Comparison of ENCODE assay signal across 9 cellular contexts in genomic region chr19:58555369-58555885, GRCh38. TPM values are rescaled to one million over a fixed set of nuclear protein-coding genes. Genes with fewer than 3 reads are reported as not detected.
DNase-seq lines count a peak whose midpoint lies in the region; ATAC-seq, FAIRE-seq and TF ChIP-seq lines count a peak whose summit lies in the region.
"Had no signal": no experiment of that assay in that cellular context is flagged by ENCODE, and none has a peak within 500 bp of the region (broad histone marks: within the 10 kb centered on the region; RNA-seq: fewer than 3 reads in every experiment).

No MANE protein-coding gene starts in this region.

- H3K27ac ChIP-seq in A549 (peak overlapping the region; percentile 88 to 93), KMS-11 (peak overlapping the region; percentile 61), muscle layer of colon (ENCODE audit: low read depth, low read length) (peak overlapping the region; percentile 87)

- peak overlapping the region; percentile 98 for H3K27ac Mint-ChIP-seq in chondrocyte (ENCODE audit: unreplicated experiment)

- no peaks in the 10 kb centered on the region for H3K27me3 ChIP-seq in KMS-11 (ENCODE audit: insufficient read depth, low read depth)
- H3K27me3 ChIP-seq in muscle layer of colon (ENCODE audit: control insufficient read depth in 1 of 2, insufficient read depth in 2 of 2, low read length in 2 of 2) = no peaks in the 10 kb centered on the region

- peak in 1 of 2 experiments; percentile 0; a peak in 1 of 6 replicates for ATAC-seq in A549

- no peak for FAIRE-seq in A549 (lab: Jason Lieb, UNC)

- peaks cover 27% of the 10 kb centered on the region for H3K36me3 Mint-ChIP-seq in chondrocyte (ENCODE audit: low read depth)

- TF ChIP-seq POLR2A in A549 (IDR thresholded peaks at IDR 0.05; ENCODE audit: low read length) = no peak

- TF ChIP-seq EP300 in A549 (IDR thresholded peaks at IDR 0.05) = no peak

- H3K36me3 ChIP-seq in KMS-11 (ENCODE audit: insufficient read depth) (peaks cover 10% of the 10 kb centered on the region; the same call in 1 of the 2 replicates), muscle layer of colon (ENCODE audit: insufficient read depth, low read length) (peaks cover 43% of the 10 kb centered on the region)

- CTCF ChIA-PET in A549 (lab: Yijun Ruan, JAX) = interaction anchor here (0.8 to 13.8 kb wide), 4 partner anchors 11 to 43 kb away, joined by 3 to 222 read pairs (median 5); partner anchors contain the start of genes TRIM28 and ZBTB45

- H3K4me1 ChIP-seq in A549 (peaks cover 37% of the 10 kb centered on the region), KMS-11 (ENCODE audit: low read depth, poor library complexity, severe bottlenecking) (peaks cover 43% of the 10 kb centered on the region), muscle layer of colon (ENCODE audit: insufficient read depth, low read length) (peaks cover 42% of the 10 kb centered on the region)

- no peaks in the 10 kb centered on the region for H3K9me3 Mint-ChIP-seq in chondrocyte (ENCODE audit: low read depth)

- no peaks in the 10 kb centered on the region for H3K9me3 ChIP-seq in A549
- H3K9me3 ChIP-seq in muscle layer of colon (ENCODE audit: low read length) = no peaks in the 10 kb centered on the region

- TF ChIP-seq RAD21 in A549 (conservative IDR thresholded peaks at IDR 0.05 in 1 of 2, IDR thresholded peaks at IDR 0.05 in 1 of 2) = no peak

- TF ChIP-seq CTCF in A549 (IDR thresholded peaks at IDR 0.05) (no peak), KMS-11 (conservative IDR thresholded peaks at IDR 0.05; ENCODE audit: low read depth, low read length) (no peak), chondrocyte (IDR thresholded peaks at IDR 0.05) (no peak)

- H4K20me1 ChIP-seq in KMS-11 (ENCODE audit: insufficient read depth) = no peaks in the 10 kb centered on the region; the same call in 1 of the 2 replicates

- H3K9ac ChIP-seq in KMS-11 = peak overlapping the region; percentile 57; the same call in 1 of the 2 replicates
- peak overlapping the region; percentile 37 for H3K9ac ChIP-seq in muscle layer of colon (ENCODE audit: low read length)

- whole genome bisulfite sequencing in A549 (ENCODE audit: missing lambda C conversion rate) = 46% methylated on average over 4 of the region's 4 CpGs

- peak overlapping the region; percentile 92 for H3K4me3 Mint-ChIP-seq in chondrocyte (ENCODE audit: unreplicated experiment)

- H3K4me1 Mint-ChIP-seq in chondrocyte (ENCODE audit: low read depth) = peaks cover 51% of the 10 kb centered on the region

- no peak overlapping the region; the same call in 1 of the 2 replicates for H2AFZ ChIP-seq in KMS-11 (ENCODE audit: low read depth)

- H3K4me3 ChIP-seq in A549 = peak overlapping the region; percentile 67
- H3K4me3 ChIP-seq in KMS-11 (IDR thresholded peaks at IDR 0.05; ENCODE audit: insufficient read depth, low read depth, low read length) = no peak overlapping the region
- H3K4me3 ChIP-seq in muscle layer of colon (ENCODE audit: low read depth in 1 of 2, low read length in 2 of 2) = peak overlapping the region; percentile 55 to 97

- no peak for DNase-seq in A549 (ENCODE audit: low read depth in 1 of 2, low spot score in 1 of 2)
- DNase-seq in chondrocyte (ENCODE audit: low spot score) = no peak
- no peak for DNase-seq in globus pallidus (ENCODE audit: low spot score)
- DNase-seq in NCI-H345 (lab: John Stamatoyannopoulos, UW) = no peak
- no peak for DNase-seq in SW 1271 (lab: John Stamatoyannopoulos, UW)
- no peak for DNase-seq in NCI-H2081 (lab: John Stamatoyannopoulos, UW)
- DNase-seq: NCI-H1105 treated with DMSO at 0.1 percent for 48 hours had no signal

- peaks cover 29% of the 10 kb centered on the region for H3K79me2 ChIP-seq in KMS-11 (ENCODE audit: insufficient read depth, low read depth)

- POLR2A ChIA-PET in A549 (lab: Yijun Ruan, JAX) = interaction anchor here (1.1 to 6.8 kb wide), 7 partner anchors 9 to 42 kb away, joined by 3 to 103 read pairs (median 7); partner anchors contain the start of genes MZF1, TRIM28 and ZBTB45

- no peaks in the 10 kb centered on the region for H3K27me3 Mint-ChIP-seq in chondrocyte (ENCODE audit: low read depth)

- H3K4me2 ChIP-seq in A549 (peak overlapping the region; percentile 91), KMS-11 (peak overlapping the region; percentile 64)

TF ChIP-seq in A549, 52 proteins besides CTCF, POLR2A, EP300 and RAD21:
- no peak for TF ChIP-seq FOSB (CRISPR knock-in tag; IDR thresholded peaks at IDR 0.05)
- TF ChIP-seq CEBPB (IDR thresholded peaks at IDR 0.05) = no peak
- no peak for TF ChIP-seq BCL3 (IDR thresholded peaks at IDR 0.05)
- TF ChIP-seq GATA3 (IDR thresholded peaks at IDR 0.05; ENCODE audit: borderline replicate concordance) = no peak
- TF ChIP-seq ESRRA (IDR thresholded peaks at IDR 0.05; ENCODE audit: borderline replicate concordance, low read length) = no peak
- TF ChIP-seq SMC3 (IDR thresholded peaks at IDR 0.05) = no peak
- no peak for TF ChIP-seq ZC3H11A (IDR thresholded peaks at IDR 0.05)
- TF ChIP-seq NPAS2 (CRISPR knock-in tag; IDR thresholded peaks at IDR 0.05; ENCODE audit: borderline replicate concordance) = no peak
- no peak for TF ChIP-seq ZSCAN20 (CRISPR knock-in tag; IDR thresholded peaks at IDR 0.05)
- TF ChIP-seq PHF8 (IDR thresholded peaks at IDR 0.05; ENCODE audit: borderline replicate concordance, low read depth) = no peak
- no peak for TF ChIP-seq HOXB5 (CRISPR knock-in tag; IDR thresholded peaks at IDR 0.05)
- TF ChIP-seq MAX (IDR thresholded peaks at IDR 0.05) = no peak
- TF ChIP-seq MAFK (IDR thresholded peaks at IDR 0.05; ENCODE audit: partially characterized antibody) = no peak
- no peak for TF ChIP-seq CHD4 (IDR thresholded peaks at IDR 0.05; ENCODE audit: borderline replicate concordance)
- TF ChIP-seq RNF2 (IDR thresholded peaks at IDR 0.05; ENCODE audit: borderline replicate concordance, low read depth) = no peak
- no peak for TF ChIP-seq SREBF2 (IDR thresholded peaks at IDR 0.05)
- no peak for TF ChIP-seq MYC (IDR thresholded peaks at IDR 0.05; ENCODE audit: borderline replicate concordance, low read length)
- no peak for TF ChIP-seq FOSL2 (IDR thresholded peaks at IDR 0.05)
- TF ChIP-seq FOSL2 (CRISPR knock-in tag; IDR thresholded peaks at IDR 0.05) = no peak
- TF ChIP-seq CBX2 (IDR thresholded peaks at IDR 0.05; ENCODE audit: borderline replicate concordance, low read depth) = no peak
- TF ChIP-seq JUN (IDR thresholded peaks at IDR 0.05) = no peak

RNA-seq across cellular contexts. Expression of gene CHMP2A, which starts 0.5 kb away (rescaled TPM):
- polyA plus RNA-seq in A549 (2011; rRNA removed) (223 and 280 TPM in 2 replicates), A549 (2017; fragmentation: RNase III; extraction: RNeasy Plus Mini Kit Qiagen cat#74134 plus additional on column Dnase treatment) (192 to 227 TPM (median 198 TPM) in 3 replicates)
- polyA plus RNA-seq in A549 (2012; cell fraction: cytosol; rRNA removed) = 234 and 296 TPM in 2 replicates
- polyA plus RNA-seq in A549 (2012; cell fraction: nucleus; rRNA removed) = 118 and 141 TPM in 2 replicates
- 198 and 245 TPM in 2 replicates for polyA minus RNA-seq in A549 (2011; rRNA and poly(A)+ RNA removed)
- 85.1 to 99.4 TPM (median 85.9 TPM) in 3 replicates for total RNA-seq in chondrocyte

RNA-seq across cellular contexts. Expression of gene UBE2M, which starts 3.0 kb away (rescaled TPM):
- 185 and 190 TPM in 2 replicates for polyA plus RNA-seq in A549 (2011; rRNA removed)
- polyA plus RNA-seq in A549 (2012; cell fraction: cytosol; rRNA removed) = 137 and 162 TPM in 2 replicates
- 124 and 127 TPM in 2 replicates for polyA plus RNA-seq in A549 (2012; cell fraction: nucleus; rRNA removed)
- 135 to 139 TPM (median 137 TPM) in 3 replicates for polyA plus RNA-seq in A549 (2017; fragmentation: RNase III; extraction: RNeasy Plus Mini Kit Qiagen cat#74134 plus additional on column Dnase treatment)
- polyA minus RNA-seq in A549 (2011; rRNA and poly(A)+ RNA removed) = 210 and 218 TPM in 2 replicates
- total RNA-seq in chondrocyte = 70.3 to 80.7 TPM (median 76.3 TPM) in 3 replicates

RNA-seq across cellular contexts. Expression of gene TRIM28, which starts 11.6 kb away (rescaled TPM):
- polyA plus RNA-seq in A549 (2011; rRNA removed) = 576 and 735 TPM in 2 replicates
- 1,530 and 1,851 TPM in 2 replicates for polyA plus RNA-seq in A549 (2012; cell fraction: cytosol; rRNA removed)
- 2,680 and 4,180 TPM in 2 replicates for polyA plus RNA-seq in A549 (2012; cell fraction: nucleus; rRNA removed)
- 656 to 743 TPM (median 666 TPM) in 3 replicates for polyA plus RNA-seq in A549 (2017; fragmentation: RNase III; extraction: RNeasy Plus Mini Kit Qiagen cat#74134 plus additional on column Dnase treatment)
- 1,927 and 2,378 TPM in 2 replicates for polyA minus RNA-seq in A549 (2011; rRNA and poly(A)+ RNA removed)
- total RNA-seq in chondrocyte = 215 to 286 TPM (median 228 TPM) in 3 replicates

RNA-seq across cellular contexts. Expression of gene MZF1, which starts 17.7 kb away (rescaled TPM):
- 19.5 and 20.3 TPM in 2 replicates for polyA plus RNA-seq in A549 (2011; rRNA removed)
- polyA plus RNA-seq in A549 (2012; cell fraction: cytosol; rRNA removed) = 26.2 and 35.9 TPM in 2 replicates
- polyA plus RNA-seq in A549 (2012; cell fraction: nucleus; rRNA removed) = 246 and 401 TPM in 2 replicates
- 19.1 to 21.7 TPM (median 20.3 TPM) in 3 replicates for polyA plus RNA-seq in A549 (2017; fragmentation: RNase III; extraction: RNeasy Plus Mini Kit Qiagen cat#74134 plus additional on column Dnase treatment)
- 18.7 and 18.9 TPM in 2 replicates for polyA minus RNA-seq in A549 (2011; rRNA and poly(A)+ RNA removed)
- 15.2 to 22.3 TPM (median 15.8 TPM) in 3 replicates for total RNA-seq in chondrocyte

RNA-seq across cellular contexts. Expression of gene ZBTB45, which starts 35.8 kb away (rescaled TPM):
- polyA plus RNA-seq in A549 (2011; rRNA removed) = 6.2 and 6.4 TPM in 2 replicates
- 14.2 and 19.4 TPM in 2 replicates for polyA plus RNA-seq in A549 (2012; cell fraction: cytosol; rRNA removed)
- 28.8 and 41.9 TPM in 2 replicates for polyA plus RNA-seq in A549 (2012; cell fraction: nucleus; rRNA removed)
- 11.8 to 14.3 TPM (median 13.4 TPM) in 3 replicates for polyA plus RNA-seq in A549 (2017; fragmentation: RNase III; extraction: RNeasy Plus Mini Kit Qiagen cat#74134 plus additional on column Dnase treatment)
- 4.7 and 7.5 TPM in 2 replicates for polyA minus RNA-seq in A549 (2011; rRNA and poly(A)+ RNA removed)
- 15.6 to 17.2 TPM (median 15.9 TPM) in 3 replicates for total RNA-seq in chondrocyte
